Comparison of ENCODE assay signal across 7 cellular contexts in genomic region chr16:21857656-21858055, GRCh38. TPM values are rescaled to one million over a fixed set of nuclear protein-coding genes. Genes with fewer than 3 reads are reported as not detected.
DNase-seq lines count a peak whose midpoint lies in the region; ATAC-seq, FAIRE-seq and TF ChIP-seq lines count a peak whose summit lies in the region.
"Not testable (repeated sequence)": the region's sequence is repeated elsewhere in the genome, so short reads cannot be mapped to it uniquely, and the experiment has no call there.

TSS of gene NPIPB4 (minus strand) at chr16:21857756. CDS start at chr16:21857378, 378 bp downstream.

- not testable (repeated sequence) for H3F3A ChIP-seq in smooth muscle cell (ENCODE audit: low read depth)

- not testable (repeated sequence) for DNase-seq in HCT116 (ENCODE audit: low read depth, low spot score); activated B cell treated with CpG ODN at 0.5 μM for 24 hours; ascending aorta (ENCODE audit: low spot score in 2 of 2); keratinocyte (ENCODE audit: low read depth, low spot score); natural killer cell; smooth muscle cell (lab: John Stamatoyannopoulos, UW; ENCODE audit: unreplicated experiment)

- not testable (repeated sequence) for H3K4me1 Mint-ChIP-seq in activated B cell treated with CpG ODN at 0.5 μM for 24 hours, natural killer cell

- H3K9me1 ChIP-seq in keratinocyte (ENCODE audit: control insufficient read depth, extremely low read depth, insufficient read depth, low read length): not testable (repeated sequence)

- not testable (repeated sequence) for H3K36me3 ChIP-seq in HCT116 (ENCODE audit: control insufficient read depth in 1 of 2, insufficient read depth in 2 of 2, low read length in 2 of 2); ascending aorta; keratinocyte (ENCODE audit: control insufficient read depth in 2 of 2, extremely low read depth in 1 of 2, insufficient read depth in 2 of 2, low read length in 2 of 2); smooth muscle cell (ENCODE audit: low read depth)

- not testable (repeated sequence) for H3K4me3 Mint-ChIP-seq in activated B cell treated with CpG ODN at 0.5 μM for 24 hours, natural killer cell

- H3K4me3 ChIP-seq in HCT116 (replicated peaks in 1 of 2; ENCODE audit: low read depth in 1 of 2, low read length in 2 of 2); ascending aorta; keratinocyte (ENCODE audit: control insufficient read depth in 2 of 3, extremely low read depth in 1 of 3, insufficient read depth in 2 of 3, low read depth in 1 of 3, low read length in 3 of 3); smooth muscle cell: not testable (repeated sequence)

- POLR2A ChIA-PET in HCT116 (lab: Charles Lee); activated B cell treated with CpG ODN at 0.5 μM for 24 hours (lab: Charles Lee): not testable (repeated sequence)

- not testable (repeated sequence) for H3K9ac ChIP-seq in HCT116 (ENCODE audit: low read length); keratinocyte (ENCODE audit: control insufficient read depth, extremely low read depth, insufficient read depth, low read length); smooth muscle cell (ENCODE audit: low read depth)

- not testable (repeated sequence) for H3K27ac ChIP-seq in HCT116 (ENCODE audit: low read depth, low read length); ascending aorta; keratinocyte (ENCODE audit: control insufficient read depth, insufficient read depth, low read length); smooth muscle cell (ENCODE audit: low read depth)

- dilution Hi-C loops in keratinocyte (cut with MboI; ENCODE audit: extremely low pct_ligation_motif_present, low sequenced_read_pairs): not testable (repeated sequence)

- not testable (repeated sequence) for H3K79me2 ChIP-seq in HCT116 (ENCODE audit: insufficient read depth, low read length); keratinocyte (ENCODE audit: control insufficient read depth, insufficient read depth, low read length); smooth muscle cell (ENCODE audit: low read depth)

- H3K36me3 Mint-ChIP-seq in activated B cell treated with CpG ODN at 0.5 μM for 24 hours (ENCODE audit: low read depth); natural killer cell: not testable (repeated sequence)

- H3K4me1 ChIP-seq in HCT116 (ENCODE audit: control insufficient read depth in 1 of 2, insufficient read depth in 2 of 2, low read length in 2 of 2); ascending aorta; keratinocyte (ENCODE audit: control insufficient read depth, extremely low read depth, insufficient read depth, low read length); smooth muscle cell (ENCODE audit: low read depth): not testable (repeated sequence)

- TF ChIP-seq POLR2A in HCT116 (IDR thresholded peaks at IDR 0.05; ENCODE audit: borderline replicate concordance, extremely low read depth, insufficient read depth, insufficient read length): not testable (repeated sequence)

- not testable (repeated sequence) for H3K27me3 Mint-ChIP-seq in activated B cell treated with CpG ODN at 0.5 μM for 24 hours; natural killer cell (ENCODE audit: low read depth in 2 of 2)

- H4K20me1 ChIP-seq in HCT116 (ENCODE audit: insufficient read depth); keratinocyte (ENCODE audit: control insufficient read depth, extremely low read depth, insufficient read depth, low read length); smooth muscle cell (ENCODE audit: low read depth): not testable (repeated sequence)

- not testable (repeated sequence) for H3K9me3 Mint-ChIP-seq in activated B cell treated with CpG ODN at 0.5 μM for 24 hours, natural killer cell

- H3K27ac Mint-ChIP-seq in activated B cell treated with CpG ODN at 0.5 μM for 24 hours, natural killer cell: not testable (repeated sequence)

- intact Hi-C loops in HCT116 (cut with micrococcal nuclease); activated B cell treated with CpG ODN at 0.5 μM for 24 hours (cut with micrococcal nuclease); ascending aorta (cut with DNase I); natural killer cell (cut with micrococcal nuclease): not testable (repeated sequence)

- not testable (repeated sequence) for BruUV-seq in HCT116 (replicated peaks; lab: Mats Ljungman, UMichigan)

- not testable (repeated sequence) for TF ChIP-seq CTCF in HCT116 (IDR thresholded peaks at IDR 0.05 in 2 of 3, conservative IDR thresholded peaks at IDR 0.05 in 1 of 3; ENCODE audit: borderline replicate concordance in 1 of 3, insufficient read depth in 1 of 3, low read depth in 2 of 3, low read length in 2 of 3); activated B cell treated with CpG ODN at 0.5 μM for 24 hours (IDR thresholded peaks at IDR 0.05); ascending aorta (IDR thresholded peaks at IDR 0.05); keratinocyte (optimal IDR thresholded peaks at IDR 0.05 in 1 of 3, IDR thresholded peaks at IDR 0.05 in 1 of 3, conservative IDR thresholded peaks at IDR 0.05 in 1 of 3; ENCODE audit: extremely low read depth in 1 of 3, insufficient read depth in 2 of 3, low read length in 3 of 3); natural killer cell (IDR thresholded peaks at IDR 0.05); smooth muscle cell (IDR thresholded peaks at IDR 0.05; ENCODE audit: borderline replicate concordance, insufficient read depth, poor library complexity, severe bottlenecking)

- not testable (repeated sequence) for ATAC-seq in HCT116; activated B cell treated with CpG ODN at 0.5 μM for 24 hours (ENCODE audit: low read depth); esophagus mucosa; natural killer cell

- not testable (repeated sequence) for TF ChIP-seq RAD21 in HCT116 (IDR thresholded peaks at IDR 0.05; ENCODE audit: low read depth)

- CTCF ChIA-PET in HCT116 (lab: Charles Lee); activated B cell treated with CpG ODN at 0.5 μM for 24 hours (lab: Charles Lee): not testable (repeated sequence)

- FAIRE-seq in keratinocyte (lab: Jason Lieb, UNC): not testable (repeated sequence)

- H3K9me3 ChIP-seq in HCT116 (ENCODE audit: control insufficient read depth in 1 of 2, insufficient read depth in 1 of 2, low read depth in 1 of 2, low read length in 2 of 2); ascending aorta; keratinocyte (ENCODE audit: control insufficient read depth, low read depth, low read length); smooth muscle cell (replicated peaks; ENCODE audit: low read depth): not testable (repeated sequence)

- H2AFZ ChIP-seq in HCT116 (ENCODE audit: low read depth, low read length, poor library complexity, severe bottlenecking); keratinocyte (ENCODE audit: control insufficient read depth, low read length); smooth muscle cell (ENCODE audit: low read depth): not testable (repeated sequence)

- H3K27me3 ChIP-seq in HCT116 (ENCODE audit: insufficient read depth, low read length); ascending aorta; keratinocyte (ENCODE audit: control insufficient read depth, extremely low read depth, insufficient read depth, low read length); smooth muscle cell (ENCODE audit: low read depth): not testable (repeated sequence)

- not testable (repeated sequence) for H3K9me2 ChIP-seq in HCT116 (ENCODE audit: insufficient read depth)

- RAD21 ChIA-PET in HCT116 (lab: Charles Lee; ENCODE audit: low non-redundant PET in 1 of 2, low total read pairs in 2 of 2, uncharacterized antibody in 2 of 2, unreplicated experiment in 2 of 2): not testable (repeated sequence)

- H3K4me2 ChIP-seq in HCT116 (ENCODE audit: low read length); keratinocyte (ENCODE audit: control insufficient read depth, extremely low read depth, insufficient read depth, low read depth, low read length); smooth muscle cell: not testable (repeated sequence)

- WGBS in smooth muscle cell (ENCODE audit: low lambda C conversion rate): no CpG with 5 or more reads among the region's 5 CpGs

RNA-seq across cellular contexts. Expression of gene NPIPB4, which starts in this region (rescaled TPM):
- 68.3 TPM for total RNA-seq in HCT116 (2021; ENCODE audit: unreplicated experiment)
- 17.0 and 17.4 TPM in 2 replicates for polyA plus RNA-seq in HCT116 (2012)
- total RNA-seq in activated B cell treated with CpG ODN at 0.5 μM for 24 hours: 391 and 546 TPM in 2 replicates
- 12.3 TPM for total RNA-seq in ascending aorta
- 81.5 TPM for total RNA-seq in esophagus mucosa
- 8.9 to 30.4 TPM (median 17.2 TPM) in 3 replicates for polyA plus RNA-seq in keratinocyte
- polyA plus RNA-seq in keratinocyte (2011; ENCODE audit: low read depth): 71.5 TPM
- 6.1 and 6.7 TPM in 2 replicates for polyA plus RNA-seq in keratinocyte (2011; cell fraction: cytosol; rRNA removed)
- 97.8 and 111 TPM in 2 replicates for polyA plus RNA-seq in keratinocyte (2011; cell fraction: nucleus; rRNA removed)
- 17.5 and 54.5 TPM in 2 replicates for polyA plus RNA-seq in keratinocyte (2012; ENCODE audit: low replicate concordance)
- polyA minus RNA-seq in keratinocyte: 28.4 to 111 TPM (median 39.3 TPM) in 3 replicates
- 9.6 TPM for polyA minus RNA-seq in keratinocyte (2011; cell fraction: cytosol; rRNA and poly(A)+ RNA removed)
- polyA minus RNA-seq in keratinocyte (2011; cell fraction: nucleus; rRNA and poly(A)+ RNA removed): 76.6 and 137 TPM in 2 replicates
- total RNA-seq in natural killer cell: 100 to 1,000 TPM; 320 to 433 (median 419) TPM
- total RNA-seq in smooth muscle cell: 7.3 and 10.8 TPM in 2 replicates
- polyA plus RNA-seq in smooth muscle cell: 11.4 and 23.9 TPM in 2 replicates
